ENCODE assay signal across 8 cellular contexts in the genomic region with DNA sequence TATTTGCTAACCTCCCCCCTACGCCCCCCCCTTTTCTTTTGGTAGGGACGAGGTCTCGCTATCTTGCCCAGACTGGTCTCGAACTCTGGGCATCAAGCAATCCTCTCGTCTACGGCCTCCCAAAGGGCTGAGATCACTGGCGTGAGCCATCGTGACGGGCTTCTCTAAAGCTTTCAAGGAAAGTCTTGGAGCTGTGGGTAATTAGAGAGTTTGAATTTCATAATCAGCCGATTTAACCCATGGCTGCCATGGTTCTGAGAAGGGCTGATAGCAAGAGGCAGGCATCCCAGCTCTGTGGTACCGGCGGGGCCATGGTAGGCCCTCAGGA. TPM values are rescaled to one million over a fixed set of nuclear protein-coding genes. Genes with fewer than 3 reads are reported as not detected.
DNase-seq lines count a peak whose midpoint lies in the region; ATAC-seq and TF ChIP-seq lines count a peak whose summit lies in the region.

No MANE protein-coding gene starts in this region.

- no peak overlapping the region for H3K9ac ChIP-seq in SK-N-SH

- DNase-seq in SK-N-SH (no peak), hepatocyte (ENCODE audit: low spot score) (no peak), COLO668 (lab: John Stamatoyannopoulos, UW; ENCODE audit: unreplicated experiment) (no peak)
- no peak for DNase-seq in activated CD8-positive, alpha-beta T cell treated with anti-CD3 and anti-CD28 coated beads for 36 hours

- H3K9me3 ChIP-seq in SK-N-SH (no peaks in the 10 kb centered on the region), hepatocyte (ENCODE audit: low read depth) (no peaks in the 10 kb centered on the region)

- peaks cover 18% of the 10 kb centered on the region for H3F3A ChIP-seq in SK-N-SH (replicated peaks; ENCODE audit: insufficient read depth)

- TF ChIP-seq EP300 in SK-N-SH (IDR thresholded peaks at IDR 0.05; ENCODE audit: borderline replicate concordance in 1 of 2, low read depth in 1 of 2, low read length in 1 of 2): no peak

- peaks cover 12 to 30% of the 10 kb centered on the region in 2 experiments; a peak in 3 of 4 replicates for H3K4me1 ChIP-seq in SK-N-SH (ENCODE audit: control insufficient read depth in 1 of 2, insufficient read depth in 2 of 2, low read depth in 1 of 2, low read length in 1 of 2)
- H3K4me1 ChIP-seq in hepatocyte (ENCODE audit: insufficient read depth): peaks cover 18% of the 10 kb centered on the region

- TF ChIP-seq CTCF in SK-N-SH (IDR thresholded peaks at IDR 0.05) (no peak), hepatocyte (IDR thresholded peaks at IDR 0.05; ENCODE audit: poor library complexity) (no peak)
- TF ChIP-seq CTCF in activated CD8-positive, alpha-beta T cell treated with anti-CD3 and anti-CD28 coated beads for 36 hours (IDR thresholded peaks at IDR 0.05): no peak

- H4K20me1 ChIP-seq in SK-N-SH (ENCODE audit: insufficient read depth): no peaks in the 10 kb centered on the region
- no peaks in the 10 kb centered on the region for H4K20me1 ChIP-seq in hepatocyte (ENCODE audit: insufficient read depth, poor library complexity, severe bottlenecking)

- H3K79me2 ChIP-seq in SK-N-SH (ENCODE audit: insufficient read depth): peaks cover 21% of the 10 kb centered on the region
- peaks cover 26% of the 10 kb centered on the region for H3K79me2 ChIP-seq in hepatocyte

- H2AFZ ChIP-seq in SK-N-SH (ENCODE audit: low read depth) (peak overlapping the region; percentile 90; the same call in 1 of the 2 replicates), hepatocyte (peak overlapping the region; percentile 65)

- H3K4me3 Mint-ChIP-seq in activated CD8-positive, alpha-beta T cell treated with anti-CD3 and anti-CD28 coated beads for 36 hours: peak overlapping the region; percentile 64
- peak overlapping the region; percentile 75 for H3K4me3 Mint-ChIP-seq in stimulated activated memory B cell treated with anti-CD40 and anti-IgM and Interleukin-4, amounts not matched to agents 10 μg/mL and 1 μg/mL and 100 μg/mL, for 72 hours

- H3K27me3 Mint-ChIP-seq in activated CD8-positive, alpha-beta T cell treated with anti-CD3 and anti-CD28 coated beads for 36 hours: no peaks in the 10 kb centered on the region
- H3K27me3 Mint-ChIP-seq in stimulated activated memory B cell treated with anti-CD40 and anti-IgM and Interleukin-4, amounts not matched to agents 10 μg/mL and 1 μg/mL and 100 μg/mL, for 72 hours: no peaks in the 10 kb centered on the region

- H3K4me3 ChIP-seq in SK-N-SH (ENCODE audit: low read depth in 2 of 2, low read length in 1 of 2): no peak overlapping the region
- no peak overlapping the region for H3K4me3 ChIP-seq in hepatocyte

- TF ChIP-seq RAD21 in SK-N-SH (IDR thresholded peaks at IDR 0.05; ENCODE audit: low read length): no peak

- no peak for ATAC-seq in SK-N-SH treated with all-trans-retinoic acid at 6 μM for 48 hours
- no peak for ATAC-seq in activated CD8-positive, alpha-beta T cell treated with anti-CD3 and anti-CD28 coated beads for 36 hours
- no peak for ATAC-seq in stimulated activated memory B cell treated with anti-CD40 and anti-IgM and Interleukin-4, amounts not matched to agents 10 μg/mL and 1 μg/mL and 100 μg/mL, for 72 hours
- no peak for ATAC-seq in GM18861 (IDR thresholded peaks at IDR 0.05; ENCODE audit: unreplicated experiment)
- ATAC-seq in GM21737 (IDR thresholded peaks at IDR 0.05; ENCODE audit: unreplicated experiment): no peak

- POLR2A ChIA-PET in SK-N-SH (lab: Yijun Ruan, JAX): interaction anchor here (0.7 to 1.2 kb wide), 3 partner anchors 11 to 517 kb away, joined by 3 read pairs; a partner anchor contains a TSS
- POLR2A ChIA-PET in activated CD8-positive, alpha-beta T cell treated with anti-CD3 and anti-CD28 coated beads for 36 hours (lab: Charles Lee): interaction anchor here (0.9 to 5.3 kb wide), 2 partner anchors 10 to 101 kb away, joined by 6 to 28 read pairs; a partner anchor contains a TSS

- WGBS in SK-N-SH (ENCODE audit: low lambda C conversion rate): 86% methylated on average over 10 of the region's 12 CpGs
- WGBS in hepatocyte (ENCODE audit: low lambda C conversion rate, missing lambda C conversion rate): 82% methylated on average over 12 of the region's 12 CpGs

- CTCF ChIA-PET in SK-N-SH (lab: Yijun Ruan, JAX): interaction anchor here (0.7 to 2.5 kb wide), 5 partner anchors 11 to 82 kb away, joined by 3 to 17 read pairs (median 5); no protein-coding TSS in a partner anchor
- CTCF ChIA-PET in activated CD8-positive, alpha-beta T cell treated with anti-CD3 and anti-CD28 coated beads for 36 hours (lab: Charles Lee): interaction anchor here (1.1 to 3.1 kb wide), 4 partner anchors 11 to 88 kb away, joined by 4 to 27 read pairs (median 10); a partner anchor contains a TSS

- H3K9me3 Mint-ChIP-seq in activated CD8-positive, alpha-beta T cell treated with anti-CD3 and anti-CD28 coated beads for 36 hours: no peaks in the 10 kb centered on the region
- H3K9me3 Mint-ChIP-seq in stimulated activated memory B cell treated with anti-CD40 and anti-IgM and Interleukin-4, amounts not matched to agents 10 μg/mL and 1 μg/mL and 100 μg/mL, for 72 hours: no peaks in the 10 kb centered on the region

- H3K4me2 ChIP-seq in SK-N-SH: peak overlapping the region; percentile 87
- H3K4me2 ChIP-seq in hepatocyte: peak overlapping the region; percentile 98

- intact Hi-C loops in activated CD8-positive, alpha-beta T cell treated with anti-CD3 and anti-CD28 coated beads for 36 hours (cut with micrococcal nuclease): no loop called here

- H3K4me1 Mint-ChIP-seq in activated CD8-positive, alpha-beta T cell treated with anti-CD3 and anti-CD28 coated beads for 36 hours (ENCODE audit: low read depth): peaks cover 27% of the 10 kb centered on the region
- peaks cover 41% of the 10 kb centered on the region for H3K4me1 Mint-ChIP-seq in stimulated activated memory B cell treated with anti-CD40 and anti-IgM and Interleukin-4, amounts not matched to agents 10 μg/mL and 1 μg/mL and 100 μg/mL, for 72 hours

- peak overlapping the region in 1 of 2 experiments; percentile 51; a peak in 1 of 4 replicates for H3K27ac ChIP-seq in SK-N-SH (ENCODE audit: low read depth in 2 of 2, low read length in 1 of 2)
- peak overlapping the region; percentile 24 for H3K27ac ChIP-seq in hepatocyte

- no peaks in the 10 kb centered on the region for H3K9me2 ChIP-seq in SK-N-SH
- no peaks in the 10 kb centered on the region for H3K9me2 ChIP-seq in hepatocyte (replicated peaks; ENCODE audit: insufficient read depth)

- peak overlapping the region; percentile 52 for H3K27ac Mint-ChIP-seq in activated CD8-positive, alpha-beta T cell treated with anti-CD3 and anti-CD28 coated beads for 36 hours
- H3K27ac Mint-ChIP-seq in stimulated activated memory B cell treated with anti-CD40 and anti-IgM and Interleukin-4, amounts not matched to agents 10 μg/mL and 1 μg/mL and 100 μg/mL, for 72 hours: peak overlapping the region; percentile 63

- H3K36me3 ChIP-seq in SK-N-SH (replicated peaks in 1 of 2; ENCODE audit: control insufficient read depth in 1 of 2, insufficient read depth in 2 of 2, low read length in 1 of 2): no peaks in the 10 kb centered on the region
- H3K36me3 ChIP-seq in hepatocyte (replicated peaks; ENCODE audit: insufficient read depth, low read depth): no peaks in the 10 kb centered on the region

- peaks cover 3% of the 10 kb centered on the region for H3K36me3 Mint-ChIP-seq in activated CD8-positive, alpha-beta T cell treated with anti-CD3 and anti-CD28 coated beads for 36 hours (ENCODE audit: low read depth)
- H3K36me3 Mint-ChIP-seq in stimulated activated memory B cell treated with anti-CD40 and anti-IgM and Interleukin-4, amounts not matched to agents 10 μg/mL and 1 μg/mL and 100 μg/mL, for 72 hours: no peaks in the 10 kb centered on the region

- H3K27me3 ChIP-seq in SK-N-SH (ENCODE audit: insufficient read depth) (no peaks in the 10 kb centered on the region), hepatocyte (no peaks in the 10 kb centered on the region)

TF ChIP-seq in SK-N-SH, 30 proteins besides CTCF, POLR2A, EP300 and RAD21 (continues in another document):
- no peak for TF ChIP-seq NFIC (IDR thresholded peaks at IDR 0.05; ENCODE audit: borderline replicate concordance)

TF ChIP-seq in SK-N-SH treated with all-trans-retinoic acid at 6 μM for 48 hours, 23 proteins besides CTCF, POLR2A, EP300 and RAD21 (continues in another document):
- TF ChIP-seq RARB (CRISPR knock-in tag; IDR thresholded peaks at IDR 0.05): no peak

RNA-seq across cellular contexts. Expression of a gene that starts 0.7 kb away (rescaled TPM):
- polyA plus RNA-seq in SK-N-SH (2012; rRNA removed) (10.6 and 11.1 TPM in 2 replicates), hepatocyte (17.6 and 19.3 TPM in 2 replicates)
- 4.6 and 9.1 TPM in 2 replicates for polyA plus RNA-seq in SK-N-SH (2012; cell fraction: cytosol; rRNA removed)
- 6.7 and 21.3 TPM in 2 replicates for polyA plus RNA-seq in SK-N-SH (2012; cell fraction: nucleus; rRNA removed)
- 1 to 10 TPM; 5.0 to 6.0 TPM for total RNA-seq in activated CD8-positive, alpha-beta T cell treated with anti-CD3 and anti-CD28 coated beads for 36 hours
- 12.9 and 15.9 TPM in 2 replicates for total RNA-seq in hepatocyte

RNA-seq across cellular contexts. Expression of a gene that starts 1.8 kb away (rescaled TPM):
- polyA plus RNA-seq in SK-N-SH (2012; rRNA removed) (61.4 and 72.9 TPM in 2 replicates), hepatocyte (113 and 131 TPM in 2 replicates)
- 70.2 and 72.1 TPM in 2 replicates for polyA plus RNA-seq in SK-N-SH (2012; cell fraction: cytosol; rRNA removed)
- polyA plus RNA-seq in SK-N-SH (2012; cell fraction: nucleus; rRNA removed): 40.9 and 93.7 TPM in 2 replicates
- 100 to 1,000 TPM; 101 to 107 TPM for total RNA-seq in activated CD8-positive, alpha-beta T cell treated with anti-CD3 and anti-CD28 coated beads for 36 hours
- 47.7 and 61.1 TPM in 2 replicates for total RNA-seq in hepatocyte

RNA-seq across cellular contexts. Expression of a gene that starts 5.5 kb away (rescaled TPM):
- 112 and 135 TPM in 2 replicates for polyA plus RNA-seq in SK-N-SH (2012; rRNA removed)
- polyA plus RNA-seq in SK-N-SH (2012; cell fraction: cytosol; rRNA removed): 110 and 115 TPM in 2 replicates
- 90.9 and 103 TPM in 2 replicates for polyA plus RNA-seq in SK-N-SH (2012; cell fraction: nucleus; rRNA removed)
- 10 to 100 TPM; 25.4 to 33.2 TPM for total RNA-seq in activated CD8-positive, alpha-beta T cell treated with anti-CD3 and anti-CD28 coated beads for 36 hours
- total RNA-seq in hepatocyte: 29.4 and 43.1 TPM in 2 replicates
- polyA plus RNA-seq in hepatocyte: 59.4 and 60.0 TPM in 2 replicates

RNA-seq across cellular contexts. Expression of a gene that starts 22.2 kb away (rescaled TPM):
- polyA plus RNA-seq in SK-N-SH (2012; rRNA removed) (2.2 and 2.6 TPM in 2 replicates), hepatocyte (0.29 and 0.58 TPM in 2 replicates)
- polyA plus RNA-seq in SK-N-SH (2012; cell fraction: cytosol; rRNA removed): 0.88 and 1.9 TPM in 2 replicates
- polyA plus RNA-seq in SK-N-SH (2012; cell fraction: nucleus; rRNA removed): 9.7 and 16.9 TPM in 2 replicates
- total RNA-seq in activated CD8-positive, alpha-beta T cell treated with anti-CD3 and anti-CD28 coated beads for 36 hours: 10 to 100 TPM; 15.9 to 18.4 TPM
- 0.28 and 0.90 TPM in 2 replicates for total RNA-seq in hepatocyte

RNA-seq across cellular contexts. Expression of a gene that starts 30.8 kb away (rescaled TPM):
- polyA plus RNA-seq in SK-N-SH (2012; rRNA removed) (5.0 and 7.8 TPM in 2 replicates), hepatocyte (1.1 and 1.9 TPM in 2 replicates)
- polyA plus RNA-seq in SK-N-SH (2012; cell fraction: cytosol; rRNA removed): 2.6 and 4.2 TPM in 2 replicates
- 21.4 and 31.6 TPM in 2 replicates for polyA plus RNA-seq in SK-N-SH (2012; cell fraction: nucleus; rRNA removed)
- 1 to 10 TPM; 5.4 TPM for total RNA-seq in activated CD8-positive, alpha-beta T cell treated with anti-CD3 and anti-CD28 coated beads for 36 hours
- total RNA-seq in hepatocyte: 4.6 and 7.3 TPM in 2 replicates
